Comparison of ENCODE assay signal across 1 cellular context in genomic region chr6:28758046-28758817, GRCh38.
TF ChIP-seq lines count a peak whose summit lies in the region.

No MANE protein-coding gene starts in this region.

TF ChIP-seq in K562, 482 proteins besides CTCF, POLR2A, EP300 and RAD21 (continued from another document):
- TF ChIP-seq HINFP (tag; conservative IDR thresholded peaks at IDR 0.05; ENCODE audit: low read depth) (0 out of 2 replicates have a peak, but pooled peaks have one; percentile 18), MAZ (CRISPR knock-in tag; conservative IDR thresholded peaks at IDR 0.05 in 1 of 2, IDR thresholded peaks at IDR 0.05 in 1 of 2) (peak; percentile 56 to 78; a peak in 3 of 4 replicates), RERE (CRISPR knock-in tag; IDR thresholded peaks at IDR 0.05; ENCODE audit: borderline replicate concordance) (no peak), HMGXB4 (CRISPR knock-in tag; IDR thresholded peaks at IDR 0.05) (peak; percentile 58; the same call in 1 of the 2 replicates), RBM15 (IDR thresholded peaks at IDR 0.05; ENCODE audit: insufficient read depth, low read length) (no peak), KLF16 (IDR thresholded peaks at IDR 0.05) (0 out of 2 replicates have a peak, but pooled peaks have one; percentile 30), NFRKB (IDR thresholded peaks at IDR 0.05; ENCODE audit: low read depth) (no peak; the same call in 1 of the 2 replicates), ZNF707 (CRISPR knock-in tag; conservative IDR thresholded peaks at IDR 0.05) (no peak), ETV5 (CRISPR knock-in tag; IDR thresholded peaks at IDR 0.05; ENCODE audit: low read depth) (0 out of 2 replicates have a peak, but pooled peaks have one; percentile 27), HOXB6 (CRISPR knock-in tag; IDR thresholded peaks at IDR 0.05; ENCODE audit: borderline replicate concordance) (no peak), HNRNPLL (IDR thresholded peaks at IDR 0.05; ENCODE audit: low read depth, low read length, poor library complexity, severe bottlenecking) (peak; percentile 59), ZNF407 (IDR thresholded peaks at IDR 0.05; ENCODE audit: low read depth) (peak; percentile 66; the same call in 1 of the 2 replicates), MAFK (IDR thresholded peaks at IDR 0.05; ENCODE audit: low read length) (peak; percentile 17), BCLAF1 (IDR thresholded peaks at IDR 0.05; ENCODE audit: borderline replicate concordance in 1 of 2, control insufficient read depth in 1 of 2, low read depth in 2 of 2, low read length in 1 of 2) (no peak), SNIP1 (IDR thresholded peaks at IDR 0.05; ENCODE audit: low read depth) (no peak), BRCA1 (IDR thresholded peaks at IDR 0.05) (no peak), BRCA1 (CRISPR knock-in tag; IDR thresholded peaks at IDR 0.05) (no peak), CGGBP1 (CRISPR knock-in tag; IDR thresholded peaks at IDR 0.05) (no peak), DDX20 (tag; IDR thresholded peaks at IDR 0.05; ENCODE audit: low read depth) (0 out of 2 replicates have a peak, but pooled peaks have one; percentile 18), ZC3H4 (CRISPR knock-in tag; IDR thresholded peaks at IDR 0.05; ENCODE audit: borderline replicate concordance) (no peak), ZNF239 (CRISPR knock-in tag; IDR thresholded peaks at IDR 0.05) (peak; percentile 45; the same call in 1 of the 2 replicates), TGIF2 (CRISPR knock-in tag; IDR thresholded peaks at IDR 0.05) (no peak), SAFB (IDR thresholded peaks at IDR 0.05; ENCODE audit: borderline replicate concordance, low read depth, low read length) (no peak), CEBPB (tag; IDR thresholded peaks at IDR 0.05) (peak; percentile 95), SNAPC5 (CRISPR knock-in tag; IDR thresholded peaks at IDR 0.05) (no peak), RBM17 (IDR thresholded peaks at IDR 0.05; ENCODE audit: borderline replicate concordance, low read depth, low read length) (no peak), ZSCAN32 (CRISPR knock-in tag; IDR thresholded peaks at IDR 0.05) (no peak), ZBTB43 (CRISPR knock-in tag; IDR thresholded peaks at IDR 0.05) (0 out of 2 replicates have a peak, but pooled peaks have one; percentile 34), ARID2 (IDR thresholded peaks at IDR 0.05) (no peak)
